Comparison of ENCODE assay signal across 15 cellular contexts in genomic region chr16:23566724-23567123, GRCh38. TPM values are rescaled to one million over a fixed set of nuclear protein-coding genes. Genes with fewer than 3 reads are reported as not detected.
DNase-seq lines count a peak whose midpoint lies in the region; ATAC-seq, FAIRE-seq and TF ChIP-seq lines count a peak whose summit lies in the region.
"Had no signal": no experiment of that assay in that cellular context is flagged by ENCODE, and none has a peak within 500 bp of the region (broad histone marks: within the 10 kb centered on the region; RNA-seq: fewer than 3 reads in every experiment).

No MANE protein-coding gene starts in this region.

- peaks cover 4% of the 10 kb centered on the region for H3K79me2 ChIP-seq in HepG2 (ENCODE audit: insufficient read depth, low read length)

- peak overlapping the region in 1 of 7 donors; percentile 82 for H3K27ac Mint-ChIP-seq in CD14-positive monocyte
- H3K27ac Mint-ChIP-seq: CD4-positive, CD25-positive, alpha-beta regulatory T cell; GM23338 had no signal

- TF ChIP-seq POLR2A in HepG2 (IDR thresholded peaks at IDR 0.05; ENCODE audit: insufficient read depth in 1 of 2, low read depth in 2 of 2, low read length in 2 of 2) (no peak), right lobe of liver (IDR thresholded peaks at IDR 0.05) (no peak)

- no peaks in the 10 kb centered on the region for H3K27me3 ChIP-seq in HepG2 (ENCODE audit: control insufficient read depth in 1 of 2, insufficient read depth in 2 of 2, low read length in 2 of 2)
- H3K27me3 ChIP-seq in right lobe of liver = no peaks in the 10 kb centered on the region
- H3K27me3 ChIP-seq in psoas muscle (ENCODE audit: insufficient read depth in 3 of 3, low read length in 2 of 3) = no peaks in the 10 kb centered on the region
- H3K27me3 ChIP-seq: BLaER1 had no signal

- TF ChIP-seq RAD21 in HepG2 (CRISPR knock-in tag; IDR thresholded peaks at IDR 0.05) = no peak

- peaks cover 6% of the 10 kb centered on the region; the same call in 1 of the 2 replicates for H4K20me1 ChIP-seq in HepG2 (ENCODE audit: insufficient read depth, low read length)

- H3K27ac ChIP-seq in HepG2 (ENCODE audit: extremely low read length, insufficient read depth, low read length) = no peak overlapping the region
- H3K27ac ChIP-seq in right lobe of liver = no peak overlapping the region
- peak overlapping the region; percentile 76 for H3K27ac ChIP-seq in psoas muscle
- H3K27ac ChIP-seq in caudate nucleus (ENCODE audit: low read depth, low read length) = no peak overlapping the region
- H3K27ac ChIP-seq: BLaER1 had no signal

- ATAC-seq in HepG2 = no peak
- ATAC-seq in right lobe of liver = no peak
- no peak for ATAC-seq in psoas muscle
- ATAC-seq in GM18519 (IDR thresholded peaks at IDR 0.05; ENCODE audit: low FRiP score, unreplicated experiment) = no peak
- ATAC-seq: GM12878, GM23338 had no signal

- in situ Hi-C loops in HepG2 (cut with HindIII; ENCODE audit: extremely low pct_ligation_motif_present, low pct_unique_long_range_greater_than_20kb) = no loop called here

- peaks cover 58 to 97% of the 10 kb centered on the region in 2 experiments for H3K36me3 ChIP-seq in HepG2 (replicated peaks in 1 of 2; ENCODE audit: control insufficient read depth in 1 of 2, insufficient read depth in 2 of 2, low read length in 2 of 2)
- H3K36me3 ChIP-seq in right lobe of liver = peaks cover 14 to 94% (median 42%) of the 10 kb centered on the region in 4 donors
- H3K36me3 ChIP-seq in psoas muscle (ENCODE audit: insufficient read depth in 1 of 2, low read depth in 1 of 2) = peaks cover 21 to 98% of the 10 kb centered on the region in 2 donors

- TF ChIP-seq CTCF in HepG2 (CRISPR knock-in tag; IDR thresholded peaks at IDR 0.05) = no peak
- TF ChIP-seq CTCF in right lobe of liver (IDR thresholded peaks at IDR 0.05) = no peak
- no peak for TF ChIP-seq CTCF in psoas muscle (IDR thresholded peaks at IDR 0.05)
- no peak for TF ChIP-seq CTCF in CD14-positive monocyte (IDR thresholded peaks at IDR 0.05)

- FAIRE-seq in HepG2 (lab: Jason Lieb, UNC) = no peak
- FAIRE-seq: GM12878 had no signal

- DNase-seq in HepG2 (ENCODE audit: low spot score) = no peak
- DNase-seq in right lobe of liver = no peak
- peak; percentile 81 for DNase-seq in foreskin melanocyte
- DNase-seq in psoas muscle = no peak
- no peak for DNase-seq in CD14-positive monocyte (ENCODE audit: low spot score)
- no peak for DNase-seq in caudate nucleus (lab: John Stamatoyannopoulos, UW)
- DNase-seq: 8988T; AML-193; CD4-positive, CD25-positive, alpha-beta regulatory T cell; DMS79; H7 had no signal

- H2AFZ ChIP-seq in HepG2 (ENCODE audit: low read length) = no peak overlapping the region
- H2AFZ ChIP-seq: GM23338 had no signal

- no peak overlapping the region for H3K4me3 Mint-ChIP-seq in CD14-positive monocyte
- H3K4me3 Mint-ChIP-seq: CD4-positive, CD25-positive, alpha-beta regulatory T cell; GM23338 had no signal

- H3K9ac ChIP-seq in HepG2 (ENCODE audit: insufficient read depth, low read depth, low read length) = no peak overlapping the region
- H3K9ac ChIP-seq: BLaER1 had no signal

- no peaks in the 10 kb centered on the region for H3K9me3 Mint-ChIP-seq in CD14-positive monocyte
- H3K9me3 Mint-ChIP-seq: CD4-positive, CD25-positive, alpha-beta regulatory T cell; GM23338 had no signal

- peaks cover 22% of the 10 kb centered on the region for H3K4me1 Mint-ChIP-seq in CD14-positive monocyte
- H3K4me1 Mint-ChIP-seq: GM23338 had no signal

- peaks cover 63 to 76% of the 10 kb centered on the region in 2 donors for H3K36me3 Mint-ChIP-seq in CD14-positive monocyte

- H3K4me3 ChIP-seq in HepG2 (replicated peaks in 1 of 3; ENCODE audit: insufficient read depth in 1 of 3, low read depth in 2 of 3, low read length in 3 of 3) (no peak overlapping the region), right lobe of liver (no peak overlapping the region), psoas muscle (no peak overlapping the region)
- H3K4me3 ChIP-seq: BLaER1, GM12878, GM23338 had no signal

- H3K9me3 ChIP-seq in HepG2 (ENCODE audit: low read length) (no peaks in the 10 kb centered on the region), right lobe of liver (no peaks in the 10 kb centered on the region), psoas muscle (no peaks in the 10 kb centered on the region)
- H3K9me3 ChIP-seq: BLaER1 had no signal

- CTCF ChIA-PET in HepG2 (lab: Yijun Ruan, JAX; ENCODE audit: low intra/inter-chr PET ratio, low total read pairs) = no interaction called here

- POLR2A ChIA-PET in HepG2 (lab: Yijun Ruan, JAX) = no interaction called here

- H3K4me1 ChIP-seq in HepG2 (ENCODE audit: insufficient read depth, low read length) (no peaks in the 10 kb centered on the region), right lobe of liver (no peaks in the 10 kb centered on the region), psoas muscle (peaks cover 51% of the 10 kb centered on the region)
- H3K4me1 ChIP-seq: BLaER1 had no signal

- H3K27me3 Mint-ChIP-seq in CD14-positive monocyte (ENCODE audit: low read depth in 3 of 3) = no peaks in the 10 kb centered on the region
- H3K27me3 Mint-ChIP-seq: CD4-positive, CD25-positive, alpha-beta regulatory T cell had no signal

- 97% methylated on average over 8 of the region's 8 CpGs for WGBS in HepG2 (ENCODE audit: low lambda C conversion rate)
- WGBS in right lobe of liver (ENCODE audit: insufficient coverage, low coverage, low lambda C conversion rate, missing lambda C conversion rate) = 87% methylated on average over 4 of the region's 8 CpGs
- WGBS in psoas muscle, 3 donors = 93 to 95% (median 94%) methylated on average over 8 of the region's 8 CpGs

- H3K4me2 ChIP-seq in HepG2 (ENCODE audit: low read depth, low read length) = no peak overlapping the region
- H3K4me2 ChIP-seq: BLaER1, GM23338 had no signal

- no TSS peak for BruUV-seq in HepG2 (replicated peaks; lab: Mats Ljungman, UMichigan)

- no peak for TF ChIP-seq EP300 in HepG2 (IDR thresholded peaks at IDR 0.05; ENCODE audit: low read depth in 2 of 2, low read length in 2 of 2)
- TF ChIP-seq EP300 in HepG2 (CRISPR knock-in tag; IDR thresholded peaks at IDR 0.05; ENCODE audit: borderline replicate concordance) = no peak

- intact Hi-C loops in HepG2 (cut with micrococcal nuclease; ENCODE audit: unreplicated experiment) (no loop called here), right lobe of liver (cut with DNase I) (no loop called here), psoas muscle (cut with DNase I) (no loop called here), CD14-positive monocyte (cut with micrococcal nuclease) (no loop called here)

RNA-seq across cellular contexts. Expression of gene UBFD1, which starts 9.2 kb away (rescaled TPM):
- total RNA-seq in HepG2 (2016; rRNA removed; fragmentation: Illumina TruSeq; extraction: Trizol) (111 and 142 TPM in 2 replicates), right lobe of liver (10 to 100 TPM; 27.6 to 50.5 (median 37.4) TPM), psoas muscle (100 to 1,000 TPM; 108 to 147 (median 122) TPM)
- 27.2 and 33.8 TPM in 2 replicates for total RNA-seq in HepG2 (2016; cell fraction: cytosol; rRNA removed; fragmentation: Illumina TruSeq; extraction: Trizol; ENCODE audit: low read depth)
- 112 and 143 TPM in 2 replicates for total RNA-seq in HepG2 (2016; cell fraction: insoluble cytoplasmic fraction; rRNA removed; fragmentation: Illumina TruSeq; extraction: Trizol)
- total RNA-seq in HepG2 (2016; cell fraction: membrane; rRNA removed; fragmentation: Illumina TruSeq; extraction: Trizol) = 46.0 and 47.2 TPM in 2 replicates
- total RNA-seq in HepG2 (2016; cell fraction: nucleus; rRNA removed; fragmentation: Illumina TruSeq; extraction: Trizol) = 80.6 and 99.3 TPM in 2 replicates
- polyA plus RNA-seq in HepG2 (2011; rRNA removed) (97.6 and 100 TPM in 2 replicates), psoas muscle (100 to 1,000 TPM in 1 of 3 donors, 10 to 100 TPM in 2; 44.8 to 145 (median 48.1) TPM), CD14-positive monocyte (1 to 10 TPM; 8.0 to 8.9 TPM)
- 98.1 and 112 TPM in 2 replicates for polyA plus RNA-seq in HepG2 (2011; cell fraction: cytosol; rRNA removed)
- 129 and 137 TPM in 2 replicates for polyA plus RNA-seq in HepG2 (2011; cell fraction: nucleus; rRNA removed)
- 83.8 and 88.4 TPM in 2 replicates for polyA plus RNA-seq in HepG2 (2012)
- polyA plus RNA-seq in HepG2 (2016; cell fraction: cytosol; fragmentation: Illumina TruSeq; extraction: Trizol; ENCODE audit: low read depth) = 31.2 and 32.8 TPM in 2 replicates
- polyA plus RNA-seq in HepG2 (2016; cell fraction: insoluble cytoplasmic fraction; fragmentation: Illumina TruSeq; extraction: Trizol; ENCODE audit: low read depth) = 119 and 123 TPM in 2 replicates
- 30.0 and 32.3 TPM in 2 replicates for polyA plus RNA-seq in HepG2 (2016; cell fraction: membrane; fragmentation: Illumina TruSeq; extraction: Trizol; ENCODE audit: low read depth)
- polyA plus RNA-seq in HepG2 (2016; cell fraction: nucleus; fragmentation: Illumina TruSeq; extraction: Trizol; ENCODE audit: insufficient read depth, low read depth) = 89.9 and 95.2 TPM in 2 replicates
- 49.6 and 117 TPM in 2 replicates for polyA minus RNA-seq in HepG2 (2011; rRNA and poly(A)+ RNA removed; ENCODE audit: low replicate concordance)
- polyA minus RNA-seq in HepG2 (2011; cell fraction: cytosol; rRNA and poly(A)+ RNA removed) = 61.7 and 68.8 TPM in 2 replicates
- 155 and 167 TPM in 2 replicates for polyA minus RNA-seq in HepG2 (2011; cell fraction: nucleus; rRNA and poly(A)+ RNA removed)

RNA-seq across cellular contexts. Expression of gene EARS2, which starts 9.6 kb away (rescaled TPM):
- total RNA-seq in HepG2 (2016; rRNA removed; fragmentation: Illumina TruSeq; extraction: Trizol) (80.4 and 84.2 TPM in 2 replicates), right lobe of liver (10 to 100 TPM; 14.9 to 47.7 (median 15.9) TPM), psoas muscle (10 to 100 TPM; 19.0 to 28.3 (median 20.9) TPM)
- 18.1 and 20.7 TPM in 2 replicates for total RNA-seq in HepG2 (2016; cell fraction: cytosol; rRNA removed; fragmentation: Illumina TruSeq; extraction: Trizol; ENCODE audit: low read depth)
- 79.1 and 84.4 TPM in 2 replicates for total RNA-seq in HepG2 (2016; cell fraction: insoluble cytoplasmic fraction; rRNA removed; fragmentation: Illumina TruSeq; extraction: Trizol)
- total RNA-seq in HepG2 (2016; cell fraction: membrane; rRNA removed; fragmentation: Illumina TruSeq; extraction: Trizol) = 44.8 and 49.7 TPM in 2 replicates
- total RNA-seq in HepG2 (2016; cell fraction: nucleus; rRNA removed; fragmentation: Illumina TruSeq; extraction: Trizol) = 64.8 and 79.0 TPM in 2 replicates
- polyA plus RNA-seq in HepG2 (2011; rRNA removed) (49.4 and 54.7 TPM in 2 replicates), psoas muscle (10 to 100 TPM; 12.1 to 22.5 (median 13.6) TPM), CD14-positive monocyte (1 to 10 TPM; 2.9 to 4.2 TPM)
- polyA plus RNA-seq in HepG2 (2011; cell fraction: cytosol; rRNA removed) = 41.5 and 46.7 TPM in 2 replicates
- 131 and 162 TPM in 2 replicates for polyA plus RNA-seq in HepG2 (2011; cell fraction: nucleus; rRNA removed)
- polyA plus RNA-seq in HepG2 (2012) = 27.0 and 35.2 TPM in 2 replicates
- 8.2 and 10.2 TPM in 2 replicates for polyA plus RNA-seq in HepG2 (2016; cell fraction: cytosol; fragmentation: Illumina TruSeq; extraction: Trizol; ENCODE audit: low read depth)
- polyA plus RNA-seq in HepG2 (2016; cell fraction: insoluble cytoplasmic fraction; fragmentation: Illumina TruSeq; extraction: Trizol; ENCODE audit: low read depth) = 69.7 and 75.5 TPM in 2 replicates
- polyA plus RNA-seq in HepG2 (2016; cell fraction: membrane; fragmentation: Illumina TruSeq; extraction: Trizol; ENCODE audit: low read depth) = 20.9 and 22.2 TPM in 2 replicates
- polyA plus RNA-seq in HepG2 (2016; cell fraction: nucleus; fragmentation: Illumina TruSeq; extraction: Trizol; ENCODE audit: insufficient read depth, low read depth) = 59.4 and 64.9 TPM in 2 replicates
- 142 and 329 TPM in 2 replicates for polyA minus RNA-seq in HepG2 (2011; rRNA and poly(A)+ RNA removed; ENCODE audit: low replicate concordance)
- 36.3 and 43.7 TPM in 2 replicates for polyA minus RNA-seq in HepG2 (2011; cell fraction: cytosol; rRNA and poly(A)+ RNA removed)
- 112 and 117 TPM in 2 replicates for polyA minus RNA-seq in HepG2 (2011; cell fraction: nucleus; rRNA and poly(A)+ RNA removed)

RNA-seq across cellular contexts. Expression of gene NDUFAB1, which starts 29.4 kb away (rescaled TPM):
- total RNA-seq in HepG2 (2016; rRNA removed; fragmentation: Illumina TruSeq; extraction: Trizol) = 601 and 760 TPM in 2 replicates
- total RNA-seq in HepG2 (2016; cell fraction: cytosol; rRNA removed; fragmentation: Illumina TruSeq; extraction: Trizol; ENCODE audit: low read depth) = 295 and 299 TPM in 2 replicates
- 602 and 798 TPM in 2 replicates for total RNA-seq in HepG2 (2016; cell fraction: insoluble cytoplasmic fraction; rRNA removed; fragmentation: Illumina TruSeq; extraction: Trizol)
- total RNA-seq in HepG2 (2016; cell fraction: membrane; rRNA removed; fragmentation: Illumina TruSeq; extraction: Trizol) = 285 and 300 TPM in 2 replicates
- total RNA-seq in HepG2 (2016; cell fraction: nucleus; rRNA removed; fragmentation: Illumina TruSeq; extraction: Trizol) = 185 and 192 TPM in 2 replicates
- 192 and 221 TPM in 2 replicates for polyA plus RNA-seq in HepG2 (2011; rRNA removed)
- polyA plus RNA-seq in HepG2 (2011; cell fraction: cytosol; rRNA removed) = 288 and 387 TPM in 2 replicates
- 84.1 and 87.7 TPM in 2 replicates for polyA plus RNA-seq in HepG2 (2011; cell fraction: nucleus; rRNA removed)
- polyA plus RNA-seq in HepG2 (2012) = 224 and 262 TPM in 2 replicates
- polyA plus RNA-seq in HepG2 (2016; cell fraction: cytosol; fragmentation: Illumina TruSeq; extraction: Trizol; ENCODE audit: low read depth) = 233 and 257 TPM in 2 replicates
- polyA plus RNA-seq in HepG2 (2016; cell fraction: insoluble cytoplasmic fraction; fragmentation: Illumina TruSeq; extraction: Trizol; ENCODE audit: low read depth) = 608 and 670 TPM in 2 replicates
- 191 and 215 TPM in 2 replicates for polyA plus RNA-seq in HepG2 (2016; cell fraction: membrane; fragmentation: Illumina TruSeq; extraction: Trizol; ENCODE audit: low read depth)
- 276 and 279 TPM in 2 replicates for polyA plus RNA-seq in HepG2 (2016; cell fraction: nucleus; fragmentation: Illumina TruSeq; extraction: Trizol; ENCODE audit: insufficient read depth, low read depth)
- polyA minus RNA-seq in HepG2 (2011; rRNA and poly(A)+ RNA removed; ENCODE audit: low replicate concordance) = 41.0 and 74.5 TPM in 2 replicates
- polyA minus RNA-seq in HepG2 (2011; cell fraction: cytosol; rRNA and poly(A)+ RNA removed) = 75.4 and 99.6 TPM in 2 replicates
- 33.9 and 41.0 TPM in 2 replicates for polyA minus RNA-seq in HepG2 (2011; cell fraction: nucleus; rRNA and poly(A)+ RNA removed)
- 10 to 100 TPM; 53.9 to 87.3 (median 63.9) TPM for total RNA-seq in right lobe of liver
- total RNA-seq in psoas muscle = 100 to 1,000 TPM; 175 to 241 (median 210) TPM
- polyA plus RNA-seq in psoas muscle = 100 to 1,000 TPM; 304 to 441 (median 365) TPM
- polyA plus RNA-seq in CD14-positive monocyte = 100 to 1,000 TPM; 240 to 257 TPM

RNA-seq across cellular contexts. Expression of gene GGA2, which starts 56.4 kb away (rescaled TPM):
- total RNA-seq in HepG2 (2016; rRNA removed; fragmentation: Illumina TruSeq; extraction: Trizol) (69.8 and 93.1 TPM in 2 replicates), right lobe of liver (10 to 100 TPM; 19.2 to 31.7 (median 27.8) TPM), psoas muscle (10 to 100 TPM; 43.1 to 62.9 (median 56.4) TPM)
- 52.6 and 57.4 TPM in 2 replicates for total RNA-seq in HepG2 (2016; cell fraction: cytosol; rRNA removed; fragmentation: Illumina TruSeq; extraction: Trizol; ENCODE audit: low read depth)
- 76.8 and 80.6 TPM in 2 replicates for total RNA-seq in HepG2 (2016; cell fraction: insoluble cytoplasmic fraction; rRNA removed; fragmentation: Illumina TruSeq; extraction: Trizol)
- 41.5 and 45.8 TPM in 2 replicates for total RNA-seq in HepG2 (2016; cell fraction: membrane; rRNA removed; fragmentation: Illumina TruSeq; extraction: Trizol)
- total RNA-seq in HepG2 (2016; cell fraction: nucleus; rRNA removed; fragmentation: Illumina TruSeq; extraction: Trizol) = 84.5 and 97.4 TPM in 2 replicates
- polyA plus RNA-seq in HepG2 (2011; rRNA removed) (51.5 and 52.3 TPM in 2 replicates), psoas muscle (10 to 100 TPM; 18.9 to 49.3 (median 21.7) TPM), CD14-positive monocyte (10 to 100 TPM; 37.5 to 49.5 TPM)
- 25.4 and 28.7 TPM in 2 replicates for polyA plus RNA-seq in HepG2 (2011; cell fraction: cytosol; rRNA removed)
- 184 and 204 TPM in 2 replicates for polyA plus RNA-seq in HepG2 (2011; cell fraction: nucleus; rRNA removed)
- polyA plus RNA-seq in HepG2 (2012) = 70.4 and 97.1 TPM in 2 replicates
- 4.7 and 5.8 TPM in 2 replicates for polyA plus RNA-seq in HepG2 (2016; cell fraction: cytosol; fragmentation: Illumina TruSeq; extraction: Trizol; ENCODE audit: low read depth)
- 87.5 and 99.8 TPM in 2 replicates for polyA plus RNA-seq in HepG2 (2016; cell fraction: insoluble cytoplasmic fraction; fragmentation: Illumina TruSeq; extraction: Trizol; ENCODE audit: low read depth)
- 11.1 and 11.7 TPM in 2 replicates for polyA plus RNA-seq in HepG2 (2016; cell fraction: membrane; fragmentation: Illumina TruSeq; extraction: Trizol; ENCODE audit: low read depth)
- polyA plus RNA-seq in HepG2 (2016; cell fraction: nucleus; fragmentation: Illumina TruSeq; extraction: Trizol; ENCODE audit: insufficient read depth, low read depth) = 238 and 249 TPM in 2 replicates
- 58.5 and 111 TPM in 2 replicates for polyA minus RNA-seq in HepG2 (2011; rRNA and poly(A)+ RNA removed; ENCODE audit: low replicate concordance)
- 31.9 and 47.6 TPM in 2 replicates for polyA minus RNA-seq in HepG2 (2011; cell fraction: cytosol; rRNA and poly(A)+ RNA removed)
- polyA minus RNA-seq in HepG2 (2011; cell fraction: nucleus; rRNA and poly(A)+ RNA removed) = 134 and 143 TPM in 2 replicates
